ENCODE assay signal across 12 cellular contexts in the genomic region with DNA sequence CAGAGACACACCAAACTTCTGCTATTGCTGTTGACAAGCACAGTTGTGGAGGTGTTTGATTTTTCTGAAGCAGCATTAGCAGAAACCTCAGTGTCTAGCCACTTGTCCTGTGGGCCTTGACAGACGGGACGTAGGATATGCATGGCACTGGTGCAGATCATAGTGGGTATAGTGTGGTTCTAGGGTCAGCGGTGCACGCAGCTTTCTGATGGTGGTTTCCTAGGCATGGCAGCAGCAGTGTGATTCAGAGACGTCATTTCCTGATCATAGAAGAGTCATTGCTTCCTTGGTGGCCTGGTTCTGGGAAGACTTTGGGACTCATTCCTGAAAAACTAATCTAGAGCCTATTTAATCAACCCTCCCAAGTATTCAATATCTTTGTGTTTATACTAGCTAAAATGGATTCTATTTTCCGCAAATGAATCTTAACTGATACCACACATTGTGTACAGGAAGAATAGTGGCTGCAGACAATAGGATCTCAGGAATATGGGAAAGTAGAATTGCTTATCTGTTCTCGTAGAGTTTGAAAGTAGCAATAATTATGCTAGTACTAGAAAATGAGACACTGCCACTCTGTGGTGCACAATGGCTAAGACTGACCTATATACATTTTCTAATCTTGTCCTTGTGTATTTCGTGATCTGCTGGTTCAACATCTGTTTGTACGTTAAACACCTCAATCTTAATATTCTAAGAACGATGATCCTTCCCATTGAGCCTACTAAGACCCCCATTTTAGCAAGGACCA. TPM values are rescaled to one million over a fixed set of nuclear protein-coding genes. Genes with fewer than 3 reads are reported as not detected.
DNase-seq lines count a peak whose midpoint lies in the region; ATAC-seq and TF ChIP-seq lines count a peak whose summit lies in the region.
"Had no signal": no experiment of that assay in that cellular context is flagged by ENCODE, and none has a peak within 500 bp of the region (broad histone marks: within the 10 kb centered on the region; RNA-seq: fewer than 3 reads in every experiment).

No MANE protein-coding gene starts in this region.

- no peak for ATAC-seq in left cardiac atrium
- ATAC-seq: left ventricle myocardium superior, Panc1 had no signal

- H3K4me1 ChIP-seq in BLaER1 treated with 17β-estradiol and CSF1 and Interleukin-3, amounts not matched to agents 10 nM and 100 nM = peaks cover 22 to 30% (median 27%) of the 10 kb centered on the region in 10 experiments
- H3K4me1 ChIP-seq in hepatocyte (ENCODE audit: insufficient read depth) (peaks cover 7% of the 10 kb centered on the region), suprapubic skin (peaks cover 17% of the 10 kb centered on the region), esophagus squamous epithelium (peaks cover 5 to 23% (median 9%) of the 10 kb centered on the region in 3 donors)

- WGBS in hepatocyte (ENCODE audit: low lambda C conversion rate, missing lambda C conversion rate) = 89% methylated on average over 10 of the region's 10 CpGs
- WGBS in suprapubic skin = 83% methylated on average over 10 of the region's 10 CpGs
- WGBS in esophagus squamous epithelium, 2 donors = 77 to 86% methylated on average over 10 of the region's 10 CpGs

- H3K36me3 ChIP-seq in BLaER1 treated with 17β-estradiol and CSF1 and Interleukin-3, amounts not matched to agents 10 nM and 100 nM = no peaks in the 10 kb centered on the region
- no peaks in the 10 kb centered on the region for H3K36me3 ChIP-seq in hepatocyte (replicated peaks; ENCODE audit: insufficient read depth, low read depth)
- no peaks in the 10 kb centered on the region for H3K36me3 ChIP-seq in suprapubic skin
- no peaks in the 10 kb centered on the region for H3K36me3 ChIP-seq in esophagus squamous epithelium
- H3K36me3 ChIP-seq: MG63 had no signal

- peaks cover 0 to 21% (median 13%) of the 10 kb centered on the region in 11 experiments; a peak in 14 of 22 replicates for H4K20me1 ChIP-seq in BLaER1 treated with 17β-estradiol and CSF1 and Interleukin-3, amounts not matched to agents 10 nM and 100 nM
- peaks cover 11% of the 10 kb centered on the region for H4K20me1 ChIP-seq in hepatocyte (ENCODE audit: insufficient read depth, poor library complexity, severe bottlenecking)

- CTCF ChIA-PET in GM10248 (lab: Yijun Ruan, JAX) = interaction anchor here (1.0 kb wide), 1 partner anchor 10 kb away, joined by 3 read pairs; no protein-coding TSS in a partner anchor

- no peaks in the 10 kb centered on the region for H3K27me3 ChIP-seq in BLaER1 treated with 17β-estradiol and CSF1 and Interleukin-3, amounts not matched to agents 10 nM and 100 nM
- H3K27me3 ChIP-seq in hepatocyte (no peaks in the 10 kb centered on the region), suprapubic skin (no peaks in the 10 kb centered on the region), esophagus squamous epithelium (no peaks in the 10 kb centered on the region)
- H3K27me3 ChIP-seq: MG63 had no signal

- peaks cover 16% of the 10 kb centered on the region for H3K79me2 ChIP-seq in hepatocyte

- TF ChIP-seq EP300 in suprapubic skin (IDR thresholded peaks at IDR 0.05) = no peak

- TF ChIP-seq CTCF in GM10248 (IDR thresholded peaks at IDR 0.05; ENCODE audit: control extremely low read depth, extremely low read depth, low read depth, missing control alignments) (peak; percentile 6), hepatocyte (IDR thresholded peaks at IDR 0.05; ENCODE audit: poor library complexity) (peak; percentile 21), suprapubic skin (IDR thresholded peaks at IDR 0.05) (no peak), esophagus squamous epithelium (IDR thresholded peaks at IDR 0.05) (no peak)

- POLR2A ChIA-PET in GM10248 (lab: Yijun Ruan, JAX) = no interaction called here

- in situ Hi-C loops in SK-MEL-5 (cut with HindIII; ENCODE audit: low pct_unique_long_range_greater_than_20kb, low sequenced_read_pairs) = no loop called here

- H3K27ac ChIP-seq in BLaER1 treated with 17β-estradiol and CSF1 and Interleukin-3, amounts not matched to agents 10 nM and 100 nM = no peak overlapping the region
- H3K27ac ChIP-seq in hepatocyte (no peak overlapping the region), suprapubic skin (no peak overlapping the region), esophagus squamous epithelium (no peak overlapping the region)

- DNase-seq in GM10248 (ENCODE audit: extremely low spot score) (no peak), SK-MEL-5 (ENCODE audit: low read depth, low spot score) (peak; percentile 5), hepatocyte (ENCODE audit: low spot score) (no peak), suprapubic skin (ENCODE audit: low spot score in 2 of 2) (no peak), esophagus squamous epithelium (lab: John Stamatoyannopoulos, UW) (no peak), A172 (ENCODE audit: low spot score) (no peak), left cardiac atrium (no peak)
- DNase-seq: left ventricle myocardium superior, MG63 had no signal

- H3K4me2 ChIP-seq in BLaER1 treated with 17β-estradiol and CSF1 and Interleukin-3, amounts not matched to agents 10 nM and 100 nM = peak overlapping the region in 9 of 11 experiments; percentile 5 to 93 (median 68); a peak in 13 of 22 replicates
- H3K4me2 ChIP-seq in hepatocyte = no peak overlapping the region

- TF ChIP-seq POLR2A in suprapubic skin (IDR thresholded peaks at IDR 0.05) (no peak), esophagus squamous epithelium (IDR thresholded peaks at IDR 0.05) (no peak)

- H3K4me3 ChIP-seq in BLaER1 treated with 17β-estradiol and CSF1 and Interleukin-3, amounts not matched to agents 10 nM and 100 nM = no peak overlapping the region
- H3K4me3 ChIP-seq in hepatocyte (no peak overlapping the region), suprapubic skin (no peak overlapping the region), esophagus squamous epithelium (no peak overlapping the region)
- H3K4me3 ChIP-seq: HAP-1, MG63 had no signal

- intact Hi-C loops in esophagus squamous epithelium (cut with DNase I) (no loop called here), left cardiac atrium (cut with DNase I) (no loop called here)

- H2AFZ ChIP-seq in hepatocyte = no peak overlapping the region

- no peak overlapping the region for H3K9ac ChIP-seq in BLaER1 treated with 17β-estradiol and CSF1 and Interleukin-3, amounts not matched to agents 10 nM and 100 nM

- H3K9me2 ChIP-seq in hepatocyte (replicated peaks; ENCODE audit: insufficient read depth) = no peaks in the 10 kb centered on the region

- H3K9me3 ChIP-seq in BLaER1 treated with 17β-estradiol and CSF1 and Interleukin-3, amounts not matched to agents 10 nM and 100 nM (replicated peaks in 1 of 11) = no peaks in the 10 kb centered on the region; a peak in 1 of 22 replicates
- no peaks in the 10 kb centered on the region for H3K9me3 ChIP-seq in hepatocyte (ENCODE audit: low read depth)
- H3K9me3 ChIP-seq in suprapubic skin = no peaks in the 10 kb centered on the region
- no peaks in the 10 kb centered on the region for H3K9me3 ChIP-seq in esophagus squamous epithelium
- H3K9me3 ChIP-seq: HAP-1, MG63 had no signal

RNA-seq across cellular contexts. Expression of a gene that starts 2.8 kb away (rescaled TPM):
- total RNA-seq in SK-MEL-5 (2014; rRNA removed; shearing (Covaris generic)) = 30.4 and 31.2 TPM in 2 replicates
- 16.9 and 23.3 TPM in 2 replicates for polyA plus RNA-seq in SK-MEL-5 (2015; cell fraction: cytosol; rRNA removed)
- polyA plus RNA-seq in SK-MEL-5 (2015; cell fraction: nucleus; rRNA removed) = 10.4 and 11.6 TPM in 2 replicates
- total RNA-seq in hepatocyte (22.7 and 28.5 TPM in 2 replicates), suprapubic skin (10 to 100 TPM; 17.6 to 26.4 (median 20.7) TPM), esophagus squamous epithelium (10 to 100 TPM; 14.6 to 31.3 (median 24.7) TPM), left cardiac atrium (10 to 100 TPM; 15.2 to 15.5 TPM)
- polyA plus RNA-seq in hepatocyte = 11.6 and 16.1 TPM in 2 replicates
- 70.8 and 81.9 TPM in 2 replicates for total RNA-seq in A172 (2014; rRNA removed; shearing (Covaris generic))

Comparison
In these comparisons a context has a peak if more than half of its experiments do, and no peak if none do; other contexts are left out.
1. CTCF ChIP-seq: peak in GM10248 (single experiment) and hepatocyte (single experiment); none in suprapubic skin (0 of 2) and esophagus squamous epithelium (0 of 6).